ENCODE assay signal across 11 cellular contexts in genomic region chr9:19812194-19812593, GRCh38. TPM values are rescaled to one million over a fixed set of nuclear protein-coding genes. Genes with fewer than 3 reads are reported as not detected.
"Had no signal": no experiment of that assay in that cellular context is flagged by ENCODE, and none has a peak within 500 bp of the region (broad histone marks: within the 10 kb centered on the region; RNA-seq: fewer than 3 reads in every experiment).

No MANE protein-coding gene starts in this region.

- H3K4me3 ChIP-seq: GM23248, GM23338, HAP-1 had no signal

- H3K4me2 ChIP-seq: GM23338 had no signal

- H3K9me3 ChIP-seq: HAP-1 had no signal

- H2AFZ ChIP-seq: GM23248, GM23338 had no signal

- FAIRE-seq: H1, H54 had no signal

- H3K9ac ChIP-seq: GM23248 had no signal

- DNase-seq: GM23248, GOT3, H7, H9, HCEC 1CT, HFFc6 had no signal

- ATAC-seq: GM23338, HCT116 had no signal

- H3K27ac ChIP-seq: GM23248 had no signal

- H3K36me3 ChIP-seq: HAP-1 had no signal

RNA-seq across cellular contexts. Expression of gene SLC24A2, which starts 23.4 kb away (rescaled TPM):
- total RNA-seq: GM23248, HFFc6 had no signal
- polyA plus RNA-seq: GM23248 had no signal
